30 cellular contexts compared by ENCODE assay signal in genomic region chr14:98345186-98345585, GRCh38.
DNase-seq lines count a peak whose midpoint lies in the region; ATAC-seq, FAIRE-seq and TF ChIP-seq lines count a peak whose summit lies in the region.
"Had no signal": no experiment of that assay in that cellular context is flagged by ENCODE, and none has a peak within 500 bp of the region (broad histone marks: within the 10 kb centered on the region; RNA-seq: fewer than 3 reads in every experiment).

No MANE protein-coding gene starts in this region.

- WGBS in neuronal stem cell (ENCODE audit: extremely low coverage in 2 of 2, insufficient read length in 2 of 2, insufficient replicate concordance in 1 of 2), 2 donors, result no CpG with 5 or more reads among the region's 4 CpGs
- WGBS in adrenal gland, 4 donors, result 51 to 59% (median 55%) methylated on average over 4 of the region's 4 CpGs

- H3K4ac ChIP-seq in neuronal stem cell (ENCODE audit: low read length), result no peak overlapping the region

- H3K36me3 ChIP-seq in PC-3 (ENCODE audit: low read depth, low read length), result no peaks in the 10 kb centered on the region
- no peaks in the 10 kb centered on the region for H3K36me3 ChIP-seq in bronchial epithelial cell (ENCODE audit: control insufficient read depth, insufficient read depth, low read length)
- no peaks in the 10 kb centered on the region for H3K36me3 ChIP-seq in kidney epithelial cell (ENCODE audit: control insufficient read depth, insufficient read depth, low read length)
- H3K36me3 ChIP-seq in neuronal stem cell (replicated peaks in 1 of 2; ENCODE audit: control insufficient read depth in 2 of 2, insufficient read depth in 2 of 2, low read length in 2 of 2), result no peaks in the 10 kb centered on the region
- no peaks in the 10 kb centered on the region for H3K36me3 ChIP-seq in adrenal gland (replicated peaks in 1 of 2)
- H3K36me3 ChIP-seq: MG63, neural progenitor cell, right lobe of liver, SJSA1, spleen, thyroid gland, WERI-Rb-1 had no signal

- H2BK5ac ChIP-seq in neuronal stem cell (ENCODE audit: low read length), result no peak overlapping the region

- no peaks in the 10 kb centered on the region for H3K9me2 ChIP-seq in PC-3 (replicated peaks; ENCODE audit: low read length)

- H3F3A ChIP-seq in PC-3 (ENCODE audit: low read length, unreplicated experiment), result no peaks in the 10 kb centered on the region

- no peak for TF ChIP-seq POLR2A in adrenal gland (IDR thresholded peaks at IDR 0.05)

- H3K79me1 ChIP-seq in neuronal stem cell (ENCODE audit: low read depth, low read length), result no peaks in the 10 kb centered on the region

- H2BK15ac ChIP-seq in neuronal stem cell (ENCODE audit: low read length), result no peak overlapping the region

- CTCF ChIA-PET in PC-3 (lab: Charles Lee), result no interaction called here

- no peak overlapping the region for H2BK12ac ChIP-seq in neuronal stem cell (ENCODE audit: low read length)

- H3K9me3 ChIP-seq in PC-3 (ENCODE audit: low read length) (no peaks in the 10 kb centered on the region), neuronal stem cell (replicated peaks in 1 of 2; ENCODE audit: control insufficient read depth in 2 of 2, insufficient read depth in 1 of 2, low read depth in 1 of 2, low read length in 2 of 2) (no peaks in the 10 kb centered on the region), adrenal gland (replicated peaks in 1 of 3) (no peaks in the 10 kb centered on the region)
- H3K9me3 ChIP-seq: MG63, right lobe of liver, SJSA1, spleen, thyroid gland had no signal

- no peaks in the 10 kb centered on the region for H3K27me3 ChIP-seq in PC-3 (ENCODE audit: low read length)
- no peaks in the 10 kb centered on the region for H3K27me3 ChIP-seq in bronchial epithelial cell (ENCODE audit: control insufficient read depth, insufficient read depth, low read length)
- H3K27me3 ChIP-seq in kidney epithelial cell (ENCODE audit: control insufficient read depth, insufficient read depth, low read length), result no peaks in the 10 kb centered on the region
- H3K27me3 ChIP-seq in neuronal stem cell (ENCODE audit: control insufficient read depth in 3 of 3, insufficient read depth in 3 of 3, low read depth in 1 of 3, low read length in 3 of 3), result peaks cover 0 to 3% (median 0%) of the 10 kb centered on the region in 3 experiments
- H3K27me3 ChIP-seq in adrenal gland, result no peaks in the 10 kb centered on the region
- H3K27me3 ChIP-seq: MG63, neural progenitor cell, right lobe of liver, SJSA1, spleen, thyroid gland had no signal

- H4K8ac ChIP-seq in neuronal stem cell (ENCODE audit: low read depth, low read length), result no peak overlapping the region

- ATAC-seq in PC-3 (no peak), GM19452 (IDR thresholded peaks at IDR 0.05; ENCODE audit: unreplicated experiment) (no peak)
- ATAC-seq: esophagus mucosa, left lobe of liver had no signal

- H3K27ac ChIP-seq in PC-3 (ENCODE audit: low read length) (no peak overlapping the region), neuronal stem cell (replicated peaks; ENCODE audit: low read length) (no peak overlapping the region), adrenal gland (no peak overlapping the region)
- H3K27ac ChIP-seq: neural progenitor cell, right lobe of liver, SJSA1, spleen, thyroid gland, WERI-Rb-1 had no signal

- DNase-seq in ACHN, result peak; percentile 85
- peak; percentile 2 for DNase-seq in PC-3
- peak; percentile 58 for DNase-seq in bronchial epithelial cell (ENCODE audit: low read depth)
- DNase-seq in kidney epithelial cell (ENCODE audit: low read depth), result peak; percentile 58
- no peak for DNase-seq in neuronal stem cell (ENCODE audit: low spot score)
- DNase-seq in NCI-H1092 treated with DMSO at 0.1 percent for 48 hours (lab: John Stamatoyannopoulos, UW), result no peak
- no peak for DNase-seq in adrenal gland
- DNase-seq: activated CD4-positive, alpha-beta T cell treated with anti-CD3 and anti-CD28 coated beads, Interleukin-2, amount 10 ng/mL, durations not matched to agents 24 days and 14 days; activated CD8-positive, alpha-beta memory T cell treated with anti-CD3 and anti-CD28 coated beads for 24 hours; activated T-cell treated with anti-CD3 and anti-CD28 coated beads for 4 hours; AML-193; caudate nucleus; CD4-positive, CD25-positive, alpha-beta regulatory T cell; EL; foreskin melanocyte; KBM-7; MG63; NCI-H1436 treated with DMSO at 0.1 percent for 48 hours; NCI-H2107; NCI-H82; right lobe of liver; spleen; thyroid gland; WERI-Rb-1 had no signal

- no peak overlapping the region for H3K4me3 ChIP-seq in PC-3 (ENCODE audit: low read length)
- no peak overlapping the region for H3K4me3 ChIP-seq in bronchial epithelial cell (ENCODE audit: low read depth, low read length)
- no peak overlapping the region for H3K4me3 ChIP-seq in kidney epithelial cell (ENCODE audit: low read depth, low read length)
- no peak overlapping the region for H3K4me3 ChIP-seq in neuronal stem cell (ENCODE audit: low read length in 2 of 2)
- H3K4me3 ChIP-seq in adrenal gland, result no peak overlapping the region
- H3K4me3 ChIP-seq: MG63, neural progenitor cell, right lobe of liver, SJSA1, spleen, thyroid gland had no signal

- no peaks in the 10 kb centered on the region for H4K20me1 ChIP-seq in PC-3 (ENCODE audit: low read length)

- H2AFZ ChIP-seq in PC-3 (ENCODE audit: low read length) (no peak overlapping the region), neuronal stem cell (ENCODE audit: low read length) (no peak overlapping the region)
- H2AFZ ChIP-seq: neural progenitor cell had no signal

- intact Hi-C loops in PC-3 (cut with micrococcal nuclease) (no loop called here), adrenal gland (cut with DNase I) (no loop called here)

- FAIRE-seq in bronchial epithelial cell (lab: Jason Lieb, UNC), result no peak
- FAIRE-seq: A204.1 had no signal

- H3K79me2 ChIP-seq in PC-3 (ENCODE audit: low read length), result no peaks in the 10 kb centered on the region

- H3K4me1 ChIP-seq in PC-3 (ENCODE audit: insufficient read depth, low read length) (no peaks in the 10 kb centered on the region), neuronal stem cell (ENCODE audit: control insufficient read depth in 2 of 2, insufficient read depth in 1 of 2, low read depth in 1 of 2, low read length in 2 of 2) (peaks cover 0 to 2% of the 10 kb centered on the region in 2 donors), adrenal gland (replicated peaks in 1 of 2) (no peaks in the 10 kb centered on the region)
- H3K4me1 ChIP-seq: right lobe of liver, SJSA1, spleen had no signal

- H4K91ac ChIP-seq in neuronal stem cell (ENCODE audit: low read depth, low read length, poor library complexity), result no peak overlapping the region

- TF ChIP-seq CTCF in PC-3 (conservative IDR thresholded peaks at IDR 0.05; ENCODE audit: low read depth, low read length) (no peak), bronchial epithelial cell (IDR thresholded peaks at IDR 0.05; ENCODE audit: insufficient read depth, low read length, severe bottlenecking) (no peak), kidney epithelial cell (IDR thresholded peaks at IDR 0.05; ENCODE audit: insufficient read depth, low read length, poor library complexity, severe bottlenecking) (no peak), adrenal gland (IDR thresholded peaks at IDR 0.05) (no peak)

- H3K9ac ChIP-seq in PC-3 (ENCODE audit: low read length), result no peak overlapping the region
- H3K9ac ChIP-seq in neuronal stem cell (ENCODE audit: low read depth, low read length, poor library complexity), result no peak overlapping the region
- H3K9ac ChIP-seq: neural progenitor cell had no signal

- H3K18ac ChIP-seq in neuronal stem cell (ENCODE audit: low read length), result no peak overlapping the region

- no peak overlapping the region for H2BK120ac ChIP-seq in neuronal stem cell (ENCODE audit: low read depth, low read length)

- in situ Hi-C loops in ACHN (cut with HindIII; ENCODE audit: low pct_ligation_motif_present, low pct_unique_long_range_greater_than_20kb, low sequenced_read_pairs), result no loop called here

- H3K23ac ChIP-seq in neuronal stem cell (ENCODE audit: low read depth, low read length, poor library complexity), result no peak overlapping the region

- POLR2A ChIA-PET in PC-3 (lab: Charles Lee; ENCODE audit: unreplicated experiment), result no interaction called here

- no peak overlapping the region for H3K4me2 ChIP-seq in PC-3 (ENCODE audit: low read length)
- no peak overlapping the region for H3K4me2 ChIP-seq in neuronal stem cell (ENCODE audit: insufficient read depth, low read length, poor library complexity, severe bottlenecking)
- H3K4me2 ChIP-seq: neural progenitor cell had no signal

- no peak overlapping the region for H2AK5ac ChIP-seq in neuronal stem cell (ENCODE audit: low read depth, low read length)

- no TSS peak for BruUV-seq in PC-3 (replicated peaks; lab: Mats Ljungman, UMichigan)

- H3K14ac ChIP-seq in neuronal stem cell (ENCODE audit: low read length), result no peak overlapping the region

Comparison
In these comparisons a context has a peak if more than half of its experiments do, and no peak if none do; other contexts are left out.
1. DNase-seq: peak in ACHN (single experiment), PC-3 (single experiment), bronchial epithelial cell (single experiment) and kidney epithelial cell (single experiment); none in neuronal stem cell (single experiment), NCI-H1092 treated with DMSO at 0.1 percent for 48 hours (single experiment) and adrenal gland (0 of 7).